Comparison of ENCODE assay signal across 1 cellular context in the genomic region with DNA sequence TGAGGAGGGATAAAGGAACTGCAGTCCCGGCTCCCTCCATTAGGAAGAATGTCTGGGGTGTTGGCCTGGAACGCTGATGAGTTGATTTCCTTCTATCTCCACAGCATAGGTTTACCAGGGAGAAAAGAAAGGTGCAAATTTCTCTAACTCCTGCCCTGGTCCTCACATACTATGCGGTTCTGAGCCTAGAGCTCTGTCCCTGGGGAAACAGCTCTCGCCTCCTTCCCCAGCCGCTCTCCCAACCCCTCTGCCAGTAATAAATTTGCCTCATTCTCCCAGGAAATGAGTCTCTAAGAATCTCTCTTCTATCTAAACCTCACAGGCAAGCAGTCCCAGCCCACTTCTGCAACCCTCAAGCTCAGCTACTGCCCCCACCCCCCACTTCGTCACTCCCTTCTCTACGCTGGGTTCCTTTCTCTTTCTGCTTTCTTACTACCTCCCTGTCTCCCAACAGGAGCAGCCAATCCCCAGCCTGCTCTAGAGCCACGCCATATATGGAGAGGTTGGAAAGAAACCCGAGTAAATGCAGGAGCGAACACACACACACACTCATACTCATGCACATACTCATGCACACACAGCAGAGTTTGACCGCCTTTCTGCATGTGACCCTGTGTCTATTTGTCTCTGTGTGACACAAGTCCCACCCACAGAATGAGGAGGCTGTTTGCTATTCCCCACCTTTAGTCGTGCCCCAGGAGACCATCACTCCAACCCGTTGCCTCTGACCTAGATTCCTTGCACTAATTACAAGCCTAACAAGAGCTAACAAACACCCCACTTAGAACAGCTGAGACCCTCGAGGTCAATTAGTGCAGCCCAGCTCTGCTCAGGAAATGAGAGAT.
TF ChIP-seq lines count a peak whose summit lies in the region.

No MANE protein-coding gene starts in this region.

TF ChIP-seq in HepG2, 621 proteins besides CTCF, POLR2A, EP300 and RAD21 (continued from another document and continues in another):
- no peak for TF ChIP-seq ZNF512 (CRISPR knock-in tag; IDR thresholded peaks at IDR 0.05)
- peak; percentile 72 for TF ChIP-seq USF2 (IDR thresholded peaks at IDR 0.05; ENCODE audit: low read depth, low read length)
- peak; percentile 92; the same call in 1 of the 2 replicates for TF ChIP-seq USF2 (CRISPR knock-in tag; IDR thresholded peaks at IDR 0.05; ENCODE audit: borderline replicate concordance)
- no peak for TF ChIP-seq PLRG1 (conservative IDR thresholded peaks at IDR 0.05)
- TF ChIP-seq RFXANK (CRISPR knock-in tag; IDR thresholded peaks at IDR 0.05) = no peak
- TF ChIP-seq FOXO1 (CRISPR knock-in tag; IDR thresholded peaks at IDR 0.05) = no peak; the same call in 1 of the 2 replicates
- TF ChIP-seq ZNF138 (CRISPR knock-in tag; IDR thresholded peaks at IDR 0.05; ENCODE audit: low read depth) = no peak
- TF ChIP-seq ZC3H13 (CRISPR knock-in tag; IDR thresholded peaks at IDR 0.05) = no peak
- TF ChIP-seq ZNF777 (CRISPR knock-in tag; IDR thresholded peaks at IDR 0.05) = no peak
- no peak for TF ChIP-seq ZNF572 (CRISPR knock-in tag; IDR thresholded peaks at IDR 0.05)
- TF ChIP-seq ZNF530 (CRISPR knock-in tag; IDR thresholded peaks at IDR 0.05; ENCODE audit: low read depth) = no peak
- no peak for TF ChIP-seq TEAD3 (CRISPR knock-in tag; optimal IDR thresholded peaks at IDR 0.05; ENCODE audit: borderline replicate concordance)
- TF ChIP-seq NAIF1 (CRISPR knock-in tag; IDR thresholded peaks at IDR 0.05; ENCODE audit: borderline replicate concordance) = 0 out of 2 replicates have a peak, but pooled peaks have one; percentile 23
- 0 out of 2 replicates have a peak, but pooled peaks have one; percentile 39 for TF ChIP-seq YEATS2 (CRISPR knock-in tag; IDR thresholded peaks at IDR 0.05; ENCODE audit: borderline replicate concordance)
- peak; percentile 28; the same call in 1 of the 2 replicates for TF ChIP-seq ARID5B (CRISPR knock-in tag; IDR thresholded peaks at IDR 0.05)
- TF ChIP-seq TFDP2 (CRISPR knock-in tag; IDR thresholded peaks at IDR 0.05) = 0 out of 2 replicates have a peak, but pooled peaks have one; percentile 30
- no peak for TF ChIP-seq KDM4B (CRISPR knock-in tag; IDR thresholded peaks at IDR 0.05)
- no peak for TF ChIP-seq HMGXB3 (CRISPR knock-in tag; IDR thresholded peaks at IDR 0.05; ENCODE audit: borderline replicate concordance)
- 0 out of 2 replicates have a peak, but pooled peaks have one; percentile 46 for TF ChIP-seq ZNF766 (CRISPR knock-in tag; IDR thresholded peaks at IDR 0.05; ENCODE audit: borderline replicate concordance)
- TF ChIP-seq, protein P1, sequence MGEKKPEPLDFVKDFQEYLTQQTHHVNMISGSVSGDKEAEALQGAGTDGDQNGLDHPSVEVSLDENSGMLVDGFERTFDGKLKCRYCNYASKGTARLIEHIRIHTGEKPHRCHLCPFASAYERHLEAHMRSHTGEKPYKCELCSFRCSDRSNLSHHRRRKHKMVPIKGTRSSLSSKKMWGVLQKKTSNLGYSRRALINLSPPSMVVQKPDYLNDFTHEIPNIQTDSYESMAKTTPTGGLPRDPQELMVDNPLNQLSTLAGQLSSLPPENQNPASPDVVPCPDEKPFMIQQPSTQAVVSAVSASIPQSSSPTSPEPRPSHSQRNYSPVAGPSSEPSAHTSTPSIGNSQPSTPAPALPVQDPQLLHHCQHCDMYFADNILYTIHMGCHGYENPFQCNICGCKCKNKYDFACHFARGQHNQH (CRISPR knock-in tag; IDR thresholded peaks at IDR 0.05) = no peak
- no peak for TF ChIP-seq TSC22D2 (CRISPR knock-in tag; IDR thresholded peaks at IDR 0.05; ENCODE audit: borderline replicate concordance)
- no peak for TF ChIP-seq THAP7 (CRISPR knock-in tag; IDR thresholded peaks at IDR 0.05)
- TF ChIP-seq HIVEP1 (CRISPR knock-in tag; IDR thresholded peaks at IDR 0.05) = no peak
- no peak for TF ChIP-seq PITX1 (CRISPR knock-in tag; IDR thresholded peaks at IDR 0.05)
- no peak for TF ChIP-seq ZNF263 (CRISPR knock-in tag; IDR thresholded peaks at IDR 0.05)
- TF ChIP-seq, protein P2, sequence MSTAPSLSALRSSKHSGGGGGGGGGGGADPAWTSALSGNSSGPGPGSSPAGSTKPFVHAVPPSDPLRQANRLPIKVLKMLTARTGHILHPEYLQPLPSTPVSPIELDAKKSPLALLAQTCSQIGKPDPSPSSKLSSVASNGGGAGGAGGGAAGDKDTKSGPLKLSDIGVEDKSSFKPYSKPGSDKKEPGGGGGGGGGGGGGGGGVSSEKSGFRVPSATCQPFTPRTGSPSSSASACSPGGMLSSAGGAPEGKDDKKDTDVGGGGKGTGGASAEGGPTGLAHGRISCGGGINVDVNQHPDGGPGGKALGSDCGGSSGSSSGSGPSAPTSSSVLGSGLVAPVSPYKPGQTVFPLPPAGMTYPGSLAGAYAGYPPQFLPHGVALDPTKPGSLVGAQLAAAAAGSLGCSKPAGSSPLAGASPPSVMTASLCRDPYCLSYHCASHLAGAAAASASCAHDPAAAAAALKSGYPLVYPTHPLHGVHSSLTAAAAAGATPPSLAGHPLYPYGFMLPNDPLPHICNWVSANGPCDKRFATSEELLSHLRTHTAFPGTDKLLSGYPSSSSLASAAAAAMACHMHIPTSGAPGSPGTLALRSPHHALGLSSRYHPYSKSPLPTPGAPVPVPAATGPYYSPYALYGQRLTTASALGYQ (CRISPR knock-in tag; IDR thresholded peaks at IDR 0.05) = no peak
- 0 out of 2 replicates have a peak, but pooled peaks have one; percentile 39 for TF ChIP-seq SP5 (CRISPR knock-in tag; IDR thresholded peaks at IDR 0.05; ENCODE audit: borderline replicate concordance, low read depth)
- TF ChIP-seq NFE2 (CRISPR knock-in tag; IDR thresholded peaks at IDR 0.05) = no peak
- 0 out of 2 replicates have a peak, but pooled peaks have one; percentile 21 for TF ChIP-seq GATAD2A (CRISPR knock-in tag; IDR thresholded peaks at IDR 0.05)
- no peak for TF ChIP-seq MBD4 (IDR thresholded peaks at IDR 0.05; ENCODE audit: borderline replicate concordance, low read length)
- no peak for TF ChIP-seq PCBP2 (optimal IDR thresholded peaks at IDR 0.05; ENCODE audit: low read depth, low read length, poor library complexity, severe bottlenecking)
